8 cellular contexts compared by ENCODE assay signal in the genomic region with DNA sequence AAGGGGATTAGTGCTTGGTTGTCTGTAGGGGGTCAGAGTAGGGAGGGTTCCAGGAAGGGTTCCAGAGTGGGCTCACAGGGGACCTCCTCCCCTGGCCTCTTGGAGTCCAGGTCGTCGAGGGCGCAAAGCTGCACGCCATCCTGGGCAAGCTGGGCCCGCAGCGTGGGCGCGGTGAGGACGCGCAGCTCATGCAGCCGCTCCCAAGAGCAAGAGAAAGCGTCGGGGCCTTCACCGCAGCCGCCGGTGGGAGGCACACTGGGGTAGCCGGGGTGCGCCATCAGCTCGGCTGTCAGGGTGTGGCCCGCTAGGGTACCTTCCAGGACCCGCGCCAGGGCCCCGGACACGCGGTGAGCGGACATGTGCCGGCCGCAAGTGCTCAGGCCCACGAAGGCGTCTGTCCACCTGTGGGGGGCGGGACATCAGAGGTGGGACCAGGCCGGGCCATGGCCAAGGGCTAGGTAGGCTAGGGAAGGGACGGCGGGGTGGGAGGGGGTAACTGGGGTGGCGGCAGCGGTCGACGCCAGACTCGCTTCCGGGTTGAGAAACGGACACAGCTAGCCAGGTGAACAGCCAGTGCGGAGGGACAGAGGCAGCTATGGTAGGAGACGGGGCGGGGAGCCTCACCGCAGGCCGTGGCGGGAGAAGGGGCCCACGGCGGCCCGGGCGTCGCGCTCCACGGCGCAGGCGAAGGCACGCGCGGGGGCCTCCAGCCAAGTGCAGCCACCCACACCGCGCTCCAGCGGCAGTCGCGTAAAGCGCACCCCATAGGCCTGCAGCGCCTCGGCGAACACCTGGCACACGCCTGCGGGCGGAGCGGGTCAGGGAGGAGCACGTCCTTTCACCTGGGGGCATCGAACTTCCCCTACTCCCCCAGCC. TPM values are rescaled to one million over a fixed set of nuclear protein-coding genes. Genes with fewer than 3 reads are reported as not detected.
DNase-seq lines count a peak whose midpoint lies in the region; ATAC-seq and TF ChIP-seq lines count a peak whose summit lies in the region.

No MANE protein-coding gene starts in this region.

- 40% methylated on average over 1 of the region's 74 CpGs for WGBS in right lobe of liver (ENCODE audit: insufficient coverage, low coverage, low lambda C conversion rate, missing lambda C conversion rate)

- peaks cover 25% of the 10 kb centered on the region for H3K4me1 Mint-ChIP-seq in type B pancreatic cell (ENCODE audit: unreplicated experiment)

- intact Hi-C loops in ascending aorta (cut with DNase I) (loop anchor here (1.0 to 5.0 kb wide), 3 partner anchors 14 to 60 kb away; a partner anchor contains a TSS), right lobe of liver (cut with DNase I) (loop anchor here in 1 of 2 donors (5.0 kb wide), 1 partner anchor 46 kb away; no protein-coding TSS in a partner anchor)

- ATAC-seq in HG02588 (IDR thresholded peaks at IDR 0.05; ENCODE audit: unreplicated experiment) (peak; percentile 11), right lobe of liver (no peak), GM19035 (IDR thresholded peaks at IDR 0.05; ENCODE audit: unreplicated experiment) (no peak)

- H3K4me3 ChIP-seq in ACC112 (ENCODE audit: low read depth, low read length) (peak overlapping the region; percentile 99), ascending aorta (peak overlapping the region; percentile 88 to 89), right lobe of liver (peak overlapping the region; percentile 80 to 95 (median 82))

- no peak for TF ChIP-seq POLR2A in right lobe of liver (IDR thresholded peaks at IDR 0.05)

- H3K27ac ChIP-seq in ACC112 (ENCODE audit: low read depth, low read length) (no peak overlapping the region), ascending aorta (peak overlapping the region; percentile 77 to 87), right lobe of liver (peak overlapping the region in 1 of 3 donors; percentile 20)

- H3K27me3 ChIP-seq in ACC112 (ENCODE audit: insufficient read depth, low read length) = no peaks in the 10 kb centered on the region
- no peaks in the 10 kb centered on the region for H3K27me3 ChIP-seq in ascending aorta
- H3K27me3 ChIP-seq in right lobe of liver = no peaks in the 10 kb centered on the region

- no peaks in the 10 kb centered on the region for H3K9me3 ChIP-seq in ascending aorta
- no peaks in the 10 kb centered on the region for H3K9me3 ChIP-seq in right lobe of liver

- no peak overlapping the region for H2AFZ ChIP-seq in ACC112 (ENCODE audit: low read length, unreplicated experiment)

- peak overlapping the region; percentile 85 for H3K27ac Mint-ChIP-seq in type B pancreatic cell

- H3K4me1 ChIP-seq in ACC112 (ENCODE audit: control insufficient read depth, insufficient read depth, low read length, unreplicated experiment) = no peaks in the 10 kb centered on the region
- H3K4me1 ChIP-seq in ascending aorta = peaks cover 13 to 23% of the 10 kb centered on the region in 2 donors
- peaks cover 0 to 11% (median 3%) of the 10 kb centered on the region in 4 donors for H3K4me1 ChIP-seq in right lobe of liver

- H3K27me3 Mint-ChIP-seq in type B pancreatic cell = no peaks in the 10 kb centered on the region

- peak overlapping the region; percentile 91 for H3K4me3 Mint-ChIP-seq in type B pancreatic cell

- TF ChIP-seq CTCF in ascending aorta (IDR thresholded peaks at IDR 0.05) (no peak), right lobe of liver (IDR thresholded peaks at IDR 0.05) (no peak), type B pancreatic cell (conservative IDR thresholded peaks at IDR 0.05) (no peak)

- H3K36me3 ChIP-seq in ACC112 (ENCODE audit: insufficient read depth, low read length) (no peaks in the 10 kb centered on the region), ascending aorta (peaks cover 0 to 5% of the 10 kb centered on the region in 2 donors), right lobe of liver (no peaks in the 10 kb centered on the region)

- H3K36me3 Mint-ChIP-seq in type B pancreatic cell = peaks cover 8% of the 10 kb centered on the region

- H3K79me2 ChIP-seq in ACC112 (ENCODE audit: control insufficient read depth, insufficient read depth, low read length, unreplicated experiment) = peaks cover 22% of the 10 kb centered on the region

- no peaks in the 10 kb centered on the region for H3K9me3 Mint-ChIP-seq in type B pancreatic cell

- DNase-seq in ascending aorta (ENCODE audit: low spot score in 2 of 2) (no peak), right lobe of liver (peak in 2 of 3 donors; percentile 35 to 62), type B pancreatic cell (ENCODE audit: extremely low spot score, unreplicated experiment) (no peak), GM19240 (ENCODE audit: insufficient read length, low spot score) (no peak)
- no peak for DNase-seq in activated CD4-positive, alpha-beta T cell treated with anti-CD3 and anti-CD28 coated beads, Interleukin-2, amount 50 U/mL, for 4 hours

RNA-seq across cellular contexts. Expression of a gene that starts 1.2 kb away (rescaled TPM):
- total RNA-seq in ascending aorta (80.8 TPM), right lobe of liver (10 to 100 TPM in 2 of 6 experiments, 1 to 10 TPM in 4; 7.1 to 29.0 (median 7.8) TPM), type B pancreatic cell (ENCODE audit: low replicate concordance) (20.7 and 24.5 TPM in 2 replicates)

RNA-seq across cellular contexts. Expression of a gene that starts 3.9 kb away (rescaled TPM):
- total RNA-seq in ascending aorta = not detected
- total RNA-seq in right lobe of liver = not detected
- total RNA-seq in type B pancreatic cell (ENCODE audit: low replicate concordance) = 0.21 and 0.87 TPM in 2 replicates

RNA-seq across cellular contexts. Expression of a gene that starts 13.5 kb away (rescaled TPM):
- total RNA-seq in ascending aorta = 37.4 TPM
- 10 to 100 TPM; 33.1 to 85.7 (median 71.6) TPM for total RNA-seq in right lobe of liver
- 56.3 and 56.5 TPM in 2 replicates for total RNA-seq in type B pancreatic cell (ENCODE audit: low replicate concordance)

RNA-seq across cellular contexts. Expression of a gene that starts 37.2 kb away (rescaled TPM):
- total RNA-seq in ascending aorta (36.3 TPM), right lobe of liver (10 to 100 TPM; 18.9 to 24.2 (median 22.1) TPM), type B pancreatic cell (ENCODE audit: low replicate concordance) (41.1 and 49.2 TPM in 2 replicates)

Comparison
In these comparisons a context has a peak if more than half of its experiments do, and no peak if none do; other contexts are left out.
1. DNase-seq: peak in right lobe of liver (2 of 3); none in ascending aorta (0 of 2), type B pancreatic cell (single experiment), GM19240 (single experiment) and activated CD4-positive, alpha-beta T cell treated with anti-CD3 and anti-CD28 coated beads, Interleukin-2, amount 50 U/mL, for 4 hours (0 of 2).
2. Peak in every context shown above with its lines, with median percentiles within 50 percentile points of each other: H3K4me3 ChIP-seq.